In genomic region chr12:114045333-114045732, GRCh38 we compare ENCODE assay signal across 22 cellular contexts.
DNase-seq lines count a peak whose midpoint lies in the region; ATAC-seq and TF ChIP-seq lines count a peak whose summit lies in the region.
"Had no signal": no experiment of that assay in that cellular context is flagged by ENCODE, and none has a peak within 500 bp of the region (broad histone marks: within the 10 kb centered on the region; RNA-seq: fewer than 3 reads in every experiment).

No MANE protein-coding gene starts in this region.

- intact Hi-C loops in OCI-LY7 (cut with micrococcal nuclease; ENCODE audit: unreplicated experiment) = no loop called here

- TF ChIP-seq CTCF in hepatocyte (IDR thresholded peaks at IDR 0.05; ENCODE audit: poor library complexity) (no peak), OCI-LY7 (conservative IDR thresholded peaks at IDR 0.05; ENCODE audit: low read length) (no peak)

- ATAC-seq in GM18511 (IDR thresholded peaks at IDR 0.05; ENCODE audit: unreplicated experiment) (no peak), GM21390 (IDR thresholded peaks at IDR 0.05; ENCODE audit: unreplicated experiment) (no peak)
- ATAC-seq: K562, Right ventricle myocardium inferior had no signal

- no peaks in the 10 kb centered on the region for H3K9me3 ChIP-seq in hepatocyte (ENCODE audit: low read depth)
- H3K9me3 ChIP-seq in OCI-LY7 (ENCODE audit: low read length) = no peaks in the 10 kb centered on the region
- H3K9me3 ChIP-seq: SJSA1 had no signal

- no peaks in the 10 kb centered on the region for H3K79me2 ChIP-seq in hepatocyte
- no peaks in the 10 kb centered on the region for H3K79me2 ChIP-seq in OCI-LY7 (ENCODE audit: insufficient read depth, low read depth, low read length)

- DNase-seq in GM04503 (ENCODE audit: low read depth) = peak; percentile 7
- DNase-seq in NCI-H526 treated with DMSO at 0.1 percent for 48 hours (lab: John Stamatoyannopoulos, UW) = peak; percentile 64
- DNase-seq in hepatocyte (ENCODE audit: low spot score) = peak; percentile 52
- peak; percentile 65 for DNase-seq in retina
- DNase-seq in OCI-LY7 (ENCODE audit: low spot score) = no peak
- DNase-seq: Calu3; CD8-positive, alpha-beta memory T cell; DMS153; H7; NCI-H1092 treated with DMSO at 0.1 percent for 48 hours; NCI-H1436 treated with DMSO at 0.1 percent for 48 hours; NCI-H2029; NCI-H2227 treated with DMSO at 0.1 percent for 48 hours; NCI-H510A; NCI-H82; OCI-M1 had no signal

- H2AFZ ChIP-seq in hepatocyte = no peak overlapping the region
- H2AFZ ChIP-seq in OCI-LY7 (ENCODE audit: low read length) = no peak overlapping the region

- WGBS in hepatocyte (ENCODE audit: low lambda C conversion rate, missing lambda C conversion rate) = 38% methylated on average over 7 of the region's 7 CpGs

- no TSS peak for BruUV-seq in OCI-LY7 (replicated peaks; lab: Mats Ljungman, UMichigan)

- H3K27ac ChIP-seq in hepatocyte = no peak overlapping the region
- H3K27ac ChIP-seq in OCI-LY7 (ENCODE audit: low read depth, low read length, poor library complexity, severe bottlenecking) = no peak overlapping the region
- H3K27ac ChIP-seq: C4-2B, SJSA1 had no signal

- POLR2A ChIA-PET in OCI-LY7 (lab: Charles Lee) = no interaction called here

- CTCF ChIA-PET in OCI-LY7 (lab: Charles Lee; ENCODE audit: unreplicated experiment) = no interaction called here

- H3K36me3 ChIP-seq in hepatocyte (replicated peaks; ENCODE audit: insufficient read depth, low read depth) (no peaks in the 10 kb centered on the region), OCI-LY7 (ENCODE audit: insufficient read depth, low read length) (no peaks in the 10 kb centered on the region)
- H3K36me3 ChIP-seq: SJSA1 had no signal

- no peaks in the 10 kb centered on the region for H3K9me2 ChIP-seq in hepatocyte (replicated peaks; ENCODE audit: insufficient read depth)
- H3K9me2 ChIP-seq in OCI-LY7 (ENCODE audit: insufficient read depth, low read length) = no peaks in the 10 kb centered on the region

- H3K4me1 ChIP-seq in hepatocyte (ENCODE audit: insufficient read depth) (no peaks in the 10 kb centered on the region), OCI-LY7 (ENCODE audit: insufficient read depth, low read length, poor library complexity, severe bottlenecking) (no peaks in the 10 kb centered on the region)
- H3K4me1 ChIP-seq: SJSA1 had no signal

- H3K27me3 ChIP-seq in hepatocyte = peaks cover 10% of the 10 kb centered on the region

- H3K4me3 ChIP-seq in hepatocyte (no peak overlapping the region), OCI-LY7 (ENCODE audit: low read depth, low read length, poor library complexity, severe bottlenecking) (no peak overlapping the region)
- H3K4me3 ChIP-seq: K562, SJSA1 had no signal

- H4K20me1 ChIP-seq in hepatocyte (ENCODE audit: insufficient read depth, poor library complexity, severe bottlenecking) = no peaks in the 10 kb centered on the region
- no peaks in the 10 kb centered on the region for H4K20me1 ChIP-seq in OCI-LY7 (ENCODE audit: insufficient read depth, low read length)

- H3K4me2 ChIP-seq in hepatocyte (no peak overlapping the region), OCI-LY7 (ENCODE audit: low read length) (no peak overlapping the region)
